In genomic region chr17:75665981-75666380, GRCh38 we compare ENCODE assay signal across 10 cellular contexts. TPM values are rescaled to one million over a fixed set of nuclear protein-coding genes. Genes with fewer than 3 reads are reported as not detected.
A peak's percentile ranks its signal among the peaks of the same experiment; 100 is the strongest.
DNase-seq lines count a peak whose midpoint lies in the region; ATAC-seq, FAIRE-seq and TF ChIP-seq lines count a peak whose summit lies in the region.
"Had no signal": no experiment of that assay in that cellular context is flagged by ENCODE, and none has a peak within 500 bp of the region (broad histone marks: within the 10 kb centered on the region; RNA-seq: fewer than 3 reads in every experiment).

No MANE protein-coding gene starts in this region.

- H3K36me3 Mint-ChIP-seq in activated CD8-positive, alpha-beta memory T cell treated with anti-CD3 and anti-CD28 coated beads, Interleukin-2, amount 10 ng/mL, durations not matched to agents 7 days and 5 days = peaks cover 25% of the 10 kb centered on the region
- peaks cover 30% of the 10 kb centered on the region for H3K36me3 Mint-ChIP-seq in activated CD4-positive, alpha-beta memory T cell treated with anti-CD3 and anti-CD28 coated beads, Interleukin-2, amount 10 ng/mL, durations not matched to agents 7 days and 5 days (ENCODE audit: low read depth)
- H3K36me3 Mint-ChIP-seq in stimulated activated naive B cell treated with anti-CD40 and anti-IgM and Interleukin-4, amounts not matched to agents 10 μg/mL and 1 μg/mL and 100 μg/mL, for 72 hours = peaks cover 24 to 30% of the 10 kb centered on the region in 2 donors

- no peaks in the 10 kb centered on the region for H3K9me3 ChIP-seq in iPS-18c (ENCODE audit: control insufficient read depth, insufficient read depth, low read length)

- H3K27ac ChIP-seq in RWPE1 = no peak overlapping the region

- ATAC-seq in activated CD8-positive, alpha-beta memory T cell treated with anti-CD3 and anti-CD28 coated beads, Interleukin-2, amount 10 ng/mL, durations not matched to agents 7 days and 5 days = no peak
- no peak for ATAC-seq in stimulated activated naive B cell treated with anti-CD40 and anti-IgM and Interleukin-4, amounts not matched to agents 10 μg/mL and 1 μg/mL and 100 μg/mL, for 72 hours (replicated peaks)

- H3K27ac Mint-ChIP-seq in activated CD8-positive, alpha-beta memory T cell treated with anti-CD3 and anti-CD28 coated beads, Interleukin-2, amount 10 ng/mL, durations not matched to agents 7 days and 5 days = peak overlapping the region; percentile 64
- peak overlapping the region; percentile 23 for H3K27ac Mint-ChIP-seq in activated CD4-positive, alpha-beta memory T cell treated with anti-CD3 and anti-CD28 coated beads, Interleukin-2, amount 10 ng/mL, durations not matched to agents 7 days and 5 days
- H3K27ac Mint-ChIP-seq in stimulated activated naive B cell treated with anti-CD40 and anti-IgM and Interleukin-4, amounts not matched to agents 10 μg/mL and 1 μg/mL and 100 μg/mL, for 72 hours = peak overlapping the region; percentile 76

- H3K27me3 Mint-ChIP-seq in activated CD8-positive, alpha-beta memory T cell treated with anti-CD3 and anti-CD28 coated beads, Interleukin-2, amount 10 ng/mL, durations not matched to agents 7 days and 5 days = no peaks in the 10 kb centered on the region
- no peaks in the 10 kb centered on the region for H3K27me3 Mint-ChIP-seq in activated CD4-positive, alpha-beta memory T cell treated with anti-CD3 and anti-CD28 coated beads, Interleukin-2, amount 10 ng/mL, durations not matched to agents 7 days and 5 days
- no peaks in the 10 kb centered on the region for H3K27me3 Mint-ChIP-seq in stimulated activated naive B cell treated with anti-CD40 and anti-IgM and Interleukin-4, amounts not matched to agents 10 μg/mL and 1 μg/mL and 100 μg/mL, for 72 hours

- DNase-seq in activated CD8-positive, alpha-beta memory T cell treated with anti-CD3 and anti-CD28 coated beads, Interleukin-2, amount 10 ng/mL, durations not matched to agents 7 days and 5 days = no peak
- DNase-seq in activated CD8-positive, alpha-beta memory T cell treated with anti-CD3 and anti-CD28 coated beads, Interleukin-2, amount 50 U/mL, for 48 hours = no peak
- no peak for DNase-seq in activated CD4-positive, alpha-beta memory T cell treated with anti-CD3 and anti-CD28 coated beads, Interleukin-2, amount 10 ng/mL, durations not matched to agents 7 days and 5 days
- DNase-seq in stimulated activated naive B cell treated with anti-CD40 and anti-IgM and Interleukin-4, amounts not matched to agents 10 μg/mL and 1 μg/mL and 100 μg/mL, for 72 hours = no peak
- DNase-seq in urothelium cell line (ENCODE audit: low spot score) (no peak), RWPE1 (ENCODE audit: low spot score) (no peak), NCI-H2029 treated with DMSO at 0.1 percent for 48 hours (lab: John Stamatoyannopoulos, UW) (no peak)
- DNase-seq: small intestine had no signal

- peaks cover 19% of the 10 kb centered on the region for H3K4me1 Mint-ChIP-seq in activated CD8-positive, alpha-beta memory T cell treated with anti-CD3 and anti-CD28 coated beads, Interleukin-2, amount 10 ng/mL, durations not matched to agents 7 days and 5 days
- peaks cover 26% of the 10 kb centered on the region for H3K4me1 Mint-ChIP-seq in activated CD4-positive, alpha-beta memory T cell treated with anti-CD3 and anti-CD28 coated beads, Interleukin-2, amount 10 ng/mL, durations not matched to agents 7 days and 5 days
- peaks cover 31 to 52% of the 10 kb centered on the region in 2 donors for H3K4me1 Mint-ChIP-seq in stimulated activated naive B cell treated with anti-CD40 and anti-IgM and Interleukin-4, amounts not matched to agents 10 μg/mL and 1 μg/mL and 100 μg/mL, for 72 hours

- no peak for FAIRE-seq in urothelium cell line (lab: Jason Lieb, UNC)
- FAIRE-seq: colon, small intestine had no signal

- H3K4me3 Mint-ChIP-seq in activated CD8-positive, alpha-beta memory T cell treated with anti-CD3 and anti-CD28 coated beads, Interleukin-2, amount 10 ng/mL, durations not matched to agents 7 days and 5 days = no peak overlapping the region
- H3K4me3 Mint-ChIP-seq in activated CD4-positive, alpha-beta memory T cell treated with anti-CD3 and anti-CD28 coated beads, Interleukin-2, amount 10 ng/mL, durations not matched to agents 7 days and 5 days = peak overlapping the region; percentile 55
- peak overlapping the region; percentile 70 to 71 for H3K4me3 Mint-ChIP-seq in stimulated activated naive B cell treated with anti-CD40 and anti-IgM and Interleukin-4, amounts not matched to agents 10 μg/mL and 1 μg/mL and 100 μg/mL, for 72 hours

- H3K4me3 ChIP-seq in iPS-18c (ENCODE audit: insufficient read depth, low read depth, low read length) = peak overlapping the region; percentile 97

- POLR2A ChIA-PET in activated CD4-positive, alpha-beta memory T cell treated with anti-CD3 and anti-CD28 coated beads, Interleukin-2, amount 10 ng/mL, durations not matched to agents 7 days and 5 days (lab: Charles Lee) = interaction anchor here (0.9 to 2.7 kb wide), 18 partner anchors 9 to 376 kb away, joined by 3 to 27 read pairs (median 6); partner anchors contain the start of genes SLC25A19, SMIM5, TMEM94 and TSEN54
- POLR2A ChIA-PET in RWPE1 (lab: Yijun Ruan, JAX; ENCODE audit: low non-redundant PET) = interaction anchor here (0.6 kb wide), 1 partner anchor 9 kb away, joined by 3 read pairs; no protein-coding TSS in a partner anchor

- CTCF ChIA-PET in activated CD8-positive, alpha-beta memory T cell treated with anti-CD3 and anti-CD28 coated beads, Interleukin-2, amount 10 ng/mL, durations not matched to agents 7 days and 5 days (lab: Charles Lee) = interaction anchor here (0.8 to 3.4 kb wide), 9 partner anchors 9 to 149 kb away, joined by 3 to 36 read pairs (median 5); partner anchors contain the start of genes GALK1, SMIM5 and TSEN54
- CTCF ChIA-PET in activated CD4-positive, alpha-beta memory T cell treated with anti-CD3 and anti-CD28 coated beads, Interleukin-2, amount 10 ng/mL, durations not matched to agents 7 days and 5 days (lab: Charles Lee) = interaction anchor here (1.0 to 3.5 kb wide), 10 partner anchors 8 to 377 kb away, joined by 3 to 20 read pairs (median 4); partner anchors contain the start of gene SLC25A19
- CTCF ChIA-PET in RWPE1 (lab: Yijun Ruan, JAX) = interaction anchor here (0.8 kb wide), 1 partner anchor 21 kb away, joined by 10 read pairs; no protein-coding TSS in a partner anchor

- no peak for TF ChIP-seq CTCF in RWPE1 (conservative IDR thresholded peaks at IDR 0.05; ENCODE audit: low read depth)

- H3K9me3 Mint-ChIP-seq in activated CD8-positive, alpha-beta memory T cell treated with anti-CD3 and anti-CD28 coated beads, Interleukin-2, amount 10 ng/mL, durations not matched to agents 7 days and 5 days (ENCODE audit: low read depth) = no peaks in the 10 kb centered on the region
- no peaks in the 10 kb centered on the region for H3K9me3 Mint-ChIP-seq in activated CD4-positive, alpha-beta memory T cell treated with anti-CD3 and anti-CD28 coated beads, Interleukin-2, amount 10 ng/mL, durations not matched to agents 7 days and 5 days
- peaks cover 0 to 3% of the 10 kb centered on the region in 2 donors for H3K9me3 Mint-ChIP-seq in stimulated activated naive B cell treated with anti-CD40 and anti-IgM and Interleukin-4, amounts not matched to agents 10 μg/mL and 1 μg/mL and 100 μg/mL, for 72 hours

RNA-seq across cellular contexts. Expression of gene RECQL5, which starts 1.0 kb away (rescaled TPM):
- total RNA-seq in activated CD8-positive, alpha-beta memory T cell treated with anti-CD3 and anti-CD28 coated beads, Interleukin-2, amount 10 ng/mL, durations not matched to agents 7 days and 5 days = 10 to 100 TPM; 35.5 to 46.2 TPM
- total RNA-seq in activated CD4-positive, alpha-beta memory T cell treated with anti-CD3 and anti-CD28 coated beads, Interleukin-2, amount 10 ng/mL, durations not matched to agents 7 days and 5 days = 10 to 100 TPM; 38.3 TPM

RNA-seq across cellular contexts. Expression of gene SAP30BP, which starts 1.2 kb away (rescaled TPM):
- 100 to 1,000 TPM in 1 of 2 experiments, 10 to 100 TPM in 1; 100.0 to 106 TPM for total RNA-seq in activated CD8-positive, alpha-beta memory T cell treated with anti-CD3 and anti-CD28 coated beads, Interleukin-2, amount 10 ng/mL, durations not matched to agents 7 days and 5 days
- total RNA-seq in activated CD4-positive, alpha-beta memory T cell treated with anti-CD3 and anti-CD28 coated beads, Interleukin-2, amount 10 ng/mL, durations not matched to agents 7 days and 5 days = 10 to 100 TPM; 87.2 to 89.6 TPM

RNA-seq across cellular contexts. Expression of gene SMIM5, which starts 32.7 kb away (rescaled TPM):
- under 1 TPM in 1 of 2 experiments, not detected in 1; 0.15 TPM for total RNA-seq in activated CD8-positive, alpha-beta memory T cell treated with anti-CD3 and anti-CD28 coated beads, Interleukin-2, amount 10 ng/mL, durations not matched to agents 7 days and 5 days
- total RNA-seq in activated CD4-positive, alpha-beta memory T cell treated with anti-CD3 and anti-CD28 coated beads, Interleukin-2, amount 10 ng/mL, durations not matched to agents 7 days and 5 days = not detected

RNA-seq across cellular contexts. Expression of gene ITGB4, which starts 55.3 kb away (rescaled TPM):
- 1 to 10 TPM; 1.0 to 1.1 TPM for total RNA-seq in activated CD8-positive, alpha-beta memory T cell treated with anti-CD3 and anti-CD28 coated beads, Interleukin-2, amount 10 ng/mL, durations not matched to agents 7 days and 5 days
- under 1 TPM; 0.43 to 0.68 TPM for total RNA-seq in activated CD4-positive, alpha-beta memory T cell treated with anti-CD3 and anti-CD28 coated beads, Interleukin-2, amount 10 ng/mL, durations not matched to agents 7 days and 5 days

Comparison
In these comparisons a context has a peak if more than half of its experiments do, and no peak if none do; other contexts are left out.
1. H3K27ac Mint-ChIP-seq: peak in every context shown above with its lines; median percentile 76 in stimulated activated naive B cell treated with anti-CD40 and anti-IgM and Interleukin-4, amounts not matched to agents 10 μg/mL and 1 μg/mL and 100 μg/mL, for 72 hours; 64 in activated CD8-positive, alpha-beta memory T cell treated with anti-CD3 and anti-CD28 coated beads, Interleukin-2, amount 10 ng/mL, durations not matched to agents 7 days and 5 days; 23 in activated CD4-positive, alpha-beta memory T cell treated with anti-CD3 and anti-CD28 coated beads, Interleukin-2, amount 10 ng/mL, durations not matched to agents 7 days and 5 days.